8 cellular contexts compared by ENCODE assay signal in genomic region chr10:73252445-73253225, GRCh38. TPM values are rescaled to one million over a fixed set of nuclear protein-coding genes. Genes with fewer than 3 reads are reported as not detected.
DNase-seq lines count a peak whose midpoint lies in the region; ATAC-seq and TF ChIP-seq lines count a peak whose summit lies in the region.

TSS of gene MRPS16 (minus strand) at chr10:73252644. CDS start at chr10:73252482, 162 bp downstream.

- TF ChIP-seq CTCF in A673 (conservative IDR thresholded peaks at IDR 0.05; ENCODE audit: low read depth, low read length) (no peak), VCaP (conservative IDR thresholded peaks at IDR 0.05) (no peak), breast epithelium (IDR thresholded peaks at IDR 0.05) (peak in 1 of 3 donors; percentile 13)

- H3K27ac ChIP-seq in A673 (ENCODE audit: low read depth, low read length, poor library complexity, severe bottlenecking), result peak within 1 kb of the TSS; percentile 88
- H3K27ac ChIP-seq in VCaP, result peak within 1 kb of the TSS; percentile 95
- H3K27ac ChIP-seq in breast epithelium, result peak within 1 kb of the TSS; percentile 93
- peak within 1 kb of the TSS; percentile 92 for H3K27ac ChIP-seq in iPS-20b (ENCODE audit: low read length)
- H3K27ac ChIP-seq in skin epidermis, result peak within 1 kb of the TSS; percentile 51 to 97 (median 92)

- H3K4me3 ChIP-seq in A673 (ENCODE audit: low read depth, low read length, poor library complexity, severe bottlenecking), result peak within 1 kb of the TSS; percentile 64
- H3K4me3 ChIP-seq in breast epithelium, result peak within 1 kb of the TSS; percentile 61 to 96 (median 78)
- peak within 1 kb of the TSS; percentile 91 for H3K4me3 ChIP-seq in iPS-20b (ENCODE audit: low read length)
- H3K4me3 ChIP-seq in skin epidermis, result peak within 1 kb of the TSS; percentile 58 to 89 (median 71)

- H3K27me3 ChIP-seq in A673 (replicated peaks; ENCODE audit: insufficient read depth, low read depth, low read length, poor library complexity) (no peaks in the 10 kb centered on the region), breast epithelium (no peaks in the 10 kb centered on the region), iPS-20b (ENCODE audit: insufficient read depth, low read length) (no peaks in the 10 kb centered on the region)

- TF ChIP-seq POLR2A in breast epithelium (IDR thresholded peaks at IDR 0.05), result peak; percentile 45

- POLR2A ChIA-PET in A673 (lab: Charles Lee; ENCODE audit: low non-redundant PET), result interaction anchor here (0.6 kb wide), 1 partner anchor 491 kb away, joined by 6 read pairs; no protein-coding TSS in a partner anchor

- H3K36me3 ChIP-seq in A673 (ENCODE audit: insufficient read depth, low read length, poor library complexity, severe bottlenecking) (peaks cover 27% of the 10 kb centered on the region), breast epithelium (no peaks in the 10 kb centered on the region), iPS-20b (ENCODE audit: insufficient read depth, low read depth, low read length) (peaks cover 32% of the 10 kb centered on the region)

- H3K9me3 ChIP-seq in A673 (ENCODE audit: low read depth, low read length, poor library complexity, severe bottlenecking) (no peaks in the 10 kb centered on the region), breast epithelium (no peaks in the 10 kb centered on the region), iPS-20b (ENCODE audit: insufficient read depth, low read depth, low read length) (no peaks in the 10 kb centered on the region)

- DNase-seq in A673 (ENCODE audit: low spot score) (peak; percentile 99), NCI-H2196 treated with DMSO at 0.1 percent for 48 hours (lab: John Stamatoyannopoulos, UW; ENCODE audit: unreplicated experiment) (peak; percentile 79), breast epithelium (ENCODE audit: low spot score in 2 of 2) (peak; percentile 90 to 96)

- peak within 1 kb of the TSS; percentile 94 for H3K9ac ChIP-seq in iPS-20b (ENCODE audit: low read depth, low read length)

- ATAC-seq in GM18868 (IDR thresholded peaks at IDR 0.05; ENCODE audit: unreplicated experiment), result peak; percentile 79
- peak; percentile 75 for ATAC-seq in HG03108 (IDR thresholded peaks at IDR 0.05; ENCODE audit: unreplicated experiment)

- BruUV-seq in A673 (replicated peaks; lab: Mats Ljungman, UMichigan), result TSS peak; percentile 82

- CTCF ChIA-PET in A673 (lab: Charles Lee), result no interaction called here

- H3K4me1 ChIP-seq in A673 (ENCODE audit: insufficient read depth, low read length, poor library complexity, severe bottlenecking), result peaks cover 21% of the 10 kb centered on the region
- no peaks in the 10 kb centered on the region for H3K4me1 ChIP-seq in breast epithelium
- peaks cover 4% of the 10 kb centered on the region; the same call in 1 of the 2 replicates for H3K4me1 ChIP-seq in iPS-20b (ENCODE audit: insufficient read depth, low read length)

- intact Hi-C loops in A673 (cut with micrococcal nuclease; ENCODE audit: unreplicated experiment), result no loop called here
- intact Hi-C loops in breast epithelium (cut with DNase I; ENCODE audit: low total_unique reads), result no loop called here

RNA-seq across cellular contexts. Expression of gene MRPS16, which starts in this region (rescaled TPM):
- total RNA-seq in A673 (2021), result 150 and 164 TPM in 2 replicates
- total RNA-seq in breast epithelium, result 10 to 100 TPM; 33.3 to 40.6 (median 40.4) TPM

Comparison
In these comparisons a context has a peak if more than half of its experiments do, and no peak if none do; other contexts are left out.
1. Peak in every context shown above with its lines: DNase-seq, ATAC-seq, H3K4me3 ChIP-seq and H3K27ac ChIP-seq.